In genomic region chr7:1844336-1844955, GRCh38 we compare ENCODE assay signal across 15 cellular contexts.
DNase-seq lines count a peak whose midpoint lies in the region; ATAC-seq, FAIRE-seq and TF ChIP-seq lines count a peak whose summit lies in the region.
"Had no signal": no experiment of that assay in that cellular context is flagged by ENCODE, and none has a peak within 500 bp of the region (broad histone marks: within the 10 kb centered on the region; RNA-seq: fewer than 3 reads in every experiment).

No MANE protein-coding gene starts in this region.

- H3K56ac ChIP-seq in mesendoderm (ENCODE audit: low read length) = peak overlapping the region; percentile 9

- POLR2A ChIA-PET in AG04449 (lab: Yijun Ruan, JAX) = interaction anchor here (1.0 kb wide), 1 partner anchor 68 kb away, joined by 5 read pairs; no protein-coding TSS in a partner anchor
- POLR2A ChIA-PET in K562 (lab: Yijun Ruan, JAX) = interaction anchor here (0.5 to 2.6 kb wide), 3 partner anchors 10 to 369 kb away, joined by 3 to 11 read pairs (median 4); no protein-coding TSS in a partner anchor

- no peaks in the 10 kb centered on the region for H3K9me3 ChIP-seq in K562 (replicated peaks; ENCODE audit: control insufficient read depth, insufficient read depth, low read depth, low read length)

- TF ChIP-seq RAD21 in K562 (CRISPR knock-in tag; conservative IDR thresholded peaks at IDR 0.05 in 1 of 2, IDR thresholded peaks at IDR 0.05 in 1 of 2) = peak in 1 of 2 experiments; percentile 17; a peak in 2 of 4 replicates

- no peak overlapping the region for H2BK5ac ChIP-seq in mesendoderm (ENCODE audit: low read length)

- H3K23ac ChIP-seq in mesendoderm (ENCODE audit: low read length) = no peak overlapping the region

- no peak overlapping the region for H3K4ac ChIP-seq in mesendoderm (ENCODE audit: low read depth, low read length)

- no peak overlapping the region for H2AFZ ChIP-seq in K562 (ENCODE audit: low read depth, low read length)
- H2AFZ ChIP-seq: parathyroid adenoma had no signal

- no peaks in the 10 kb centered on the region; the same call in 2 of the 3 replicates for H3K79me2 ChIP-seq in K562 (ENCODE audit: control insufficient read depth, insufficient read depth, low read length)
- H3K79me2 ChIP-seq in mesendoderm (ENCODE audit: control insufficient read depth, insufficient read depth, low read length) = no peaks in the 10 kb centered on the region
- H3K79me2 ChIP-seq: parathyroid adenoma had no signal

- TF ChIP-seq POLR2A in K562 (conservative IDR thresholded peaks at IDR 0.05) (no peak), GM12892 (IDR thresholded peaks at IDR 0.05; ENCODE audit: low read depth, low read length) (no peak)

- 0 out of 2 replicates have a peak, but pooled peaks cover 3% of the 10 kb centered on the region for H4K20me1 ChIP-seq in K562 (replicated peaks; ENCODE audit: control insufficient read depth, insufficient read depth, low read length)

- H2BK15ac ChIP-seq in mesendoderm (replicated peaks; ENCODE audit: low read depth) = no peak overlapping the region

- CTCF ChIA-PET in AG04449 (lab: Yijun Ruan, JAX) = interaction anchor here (1.2 kb wide), 1 partner anchor 79 kb away, joined by 4 read pairs; no protein-coding TSS in a partner anchor
- CTCF ChIA-PET in K562 (lab: Yijun Ruan, JAX; ENCODE audit: low intra/inter-chr PET ratio) = no interaction called here

- no peak overlapping the region for H2AK5ac ChIP-seq in mesendoderm (ENCODE audit: low read length)

- no peak overlapping the region for H4K8ac ChIP-seq in mesendoderm (ENCODE audit: low read depth, low read length)

- DNase-seq in AG04449 (ENCODE audit: low read depth, low spot score) = no peak
- no peak for DNase-seq in GM10266 (ENCODE audit: extremely low spot score)
- DNase-seq in K562 (ENCODE audit: extremely low read depth in 1 of 4, low spot score in 3 of 4) = peak in 2 of 4 experiments; percentile 6 to 14
- no peak for DNase-seq in mesendoderm
- DNase-seq in GM12892 (ENCODE audit: insufficient read length) = no peak
- DNase-seq: activated CD8-positive, alpha-beta memory T cell treated with anti-CD3 and anti-CD28 coated beads, Interleukin-2, amount 10 ng/mL, durations not matched to agents 7 days and 5 days; activated naive CD8-positive, alpha-beta T cell treated with anti-CD3 and anti-CD28 coated beads for 36 hours; DMS79 treated with DMSO at 0.1 percent for 48 hours; MM.1S had no signal

- H3K36me3 ChIP-seq in K562 (ENCODE audit: control insufficient read depth, insufficient read depth, low read length) = peaks cover 26% of the 10 kb centered on the region; the same call in 2 of the 3 replicates
- no peaks in the 10 kb centered on the region for H3K36me3 ChIP-seq in mesendoderm (ENCODE audit: control insufficient read depth, insufficient read depth, low read length)

- peaks cover 0 to 73% of the 10 kb centered on the region in 2 experiments; a peak in 2 of 5 replicates for H3K4me1 ChIP-seq in K562 (replicated peaks in 1 of 2; ENCODE audit: control insufficient read depth in 2 of 2, insufficient read depth in 2 of 2, low read length in 2 of 2)
- peaks cover 4% of the 10 kb centered on the region for H3K4me1 ChIP-seq in mesendoderm (ENCODE audit: control insufficient read depth, low read depth, low read length)
- H3K4me1 ChIP-seq: parathyroid adenoma had no signal

- H3K79me1 ChIP-seq in mesendoderm (ENCODE audit: low read length) = peaks cover 1% of the 10 kb centered on the region

- TF ChIP-seq CTCF in AG04449 (IDR thresholded peaks at IDR 0.05; ENCODE audit: insufficient read depth, low read length, missing control alignments) (peak; percentile 31), GM10266 (IDR thresholded peaks at IDR 0.05; ENCODE audit: control insufficient read depth, insufficient read depth, low read depth, missing control alignments) (peak; percentile 5), K562 (IDR thresholded peaks at IDR 0.05 in 2 of 3, conservative IDR thresholded peaks at IDR 0.05 in 1 of 3; ENCODE audit: insufficient read depth in 2 of 3, low read depth in 1 of 3, low read length in 3 of 3) (peak in 2 of 3 experiments; percentile 18 to 21; a peak in 2 of 6 replicates)

- H3K9ac ChIP-seq in K562 (ENCODE audit: insufficient read depth in 1 of 2, low read depth in 2 of 2, low read length in 2 of 2) = peak overlapping the region in 1 of 2 experiments; percentile 35; a peak in 2 of 4 replicates
- no peak overlapping the region for H3K9ac ChIP-seq in mesendoderm (ENCODE audit: low read length)
- H3K9ac ChIP-seq: parathyroid adenoma had no signal

- H3K4me2 ChIP-seq in K562 (ENCODE audit: insufficient read depth, low read length) (no peak overlapping the region), mesendoderm (ENCODE audit: low read length) (no peak overlapping the region)

- H3K27ac ChIP-seq in K562 (ENCODE audit: extremely low read depth, low read depth, low read length) (no peak overlapping the region), mesendoderm (ENCODE audit: low read depth, low read length) (no peak overlapping the region)
- H3K27ac ChIP-seq: parathyroid adenoma had no signal

- H3K9me1 ChIP-seq in K562 (ENCODE audit: control insufficient read depth, insufficient read depth, low read length) = no peaks in the 10 kb centered on the region

- ATAC-seq in K562 = peak; percentile 49
- ATAC-seq in HG02678 (IDR thresholded peaks at IDR 0.05; ENCODE audit: unreplicated experiment) = no peak
- ATAC-seq in HG03521 (IDR thresholded peaks at IDR 0.05; ENCODE audit: unreplicated experiment) = no peak
- ATAC-seq in GM18868 (IDR thresholded peaks at IDR 0.05; ENCODE audit: unreplicated experiment) = no peak
- ATAC-seq: activated CD8-positive, alpha-beta memory T cell treated with anti-CD3 and anti-CD28 coated beads, Interleukin-2, amount 10 ng/mL, durations not matched to agents 7 days and 5 days had no signal

- H3K27me3 ChIP-seq in K562 (ENCODE audit: control insufficient read depth in 2 of 2, insufficient read depth in 2 of 2, low read length in 2 of 2) (no peaks in the 10 kb centered on the region), mesendoderm (ENCODE audit: insufficient read depth, low read length, poor library complexity) (no peaks in the 10 kb centered on the region)

- no TSS peak for BruUV-seq in K562 (replicated peaks; lab: Mats Ljungman, UMichigan)

- intact Hi-C loops in K562 (cut with micrococcal nuclease) = no loop called here

- H4K5ac ChIP-seq in mesendoderm (ENCODE audit: low read length) = no peak overlapping the region

- FAIRE-seq in K562 (lab: Jason Lieb, UNC) = no peak
- FAIRE-seq in GM12892 (lab: Jason Lieb, UNC) = no peak
- FAIRE-seq: endometrium, frontal cortex had no signal

- H3K18ac ChIP-seq in mesendoderm (ENCODE audit: low read length) = no peak overlapping the region

- in situ Hi-C loops in K562 (cut with MboI) = no loop called here

- WGBS in K562 (ENCODE audit: insufficient coverage, low coverage, missing lambda C conversion rate) = 86% methylated on average over 20 of the region's 26 CpGs
- no CpG with 5 or more reads among the region's 26 CpGs for WGBS in mesendoderm (ENCODE audit: extremely low coverage, insufficient coverage, low lambda C conversion rate)

- no peak for TF ChIP-seq EP300 in K562 (IDR thresholded peaks at IDR 0.05; ENCODE audit: low read length)

- no peak overlapping the region for H2BK120ac ChIP-seq in mesendoderm (ENCODE audit: low read depth, low read length)

- H3K4me3 ChIP-seq in AG04449 (ENCODE audit: low read depth, low read length) (no peak overlapping the region), K562 (no peak overlapping the region), mesendoderm (ENCODE audit: low read length) (no peak overlapping the region)

TF ChIP-seq in K562, 482 proteins besides CTCF, POLR2A, EP300 and RAD21 (continues in another document):
- TF ChIP-seq JUN (IDR thresholded peaks at IDR 0.05; ENCODE audit: borderline replicate concordance, low read depth, low read length) = no peak
- TF ChIP-seq JUN (CRISPR knock-in tag; IDR thresholded peaks at IDR 0.05; ENCODE audit: borderline replicate concordance) = no peak
- TF ChIP-seq, protein P1, sequence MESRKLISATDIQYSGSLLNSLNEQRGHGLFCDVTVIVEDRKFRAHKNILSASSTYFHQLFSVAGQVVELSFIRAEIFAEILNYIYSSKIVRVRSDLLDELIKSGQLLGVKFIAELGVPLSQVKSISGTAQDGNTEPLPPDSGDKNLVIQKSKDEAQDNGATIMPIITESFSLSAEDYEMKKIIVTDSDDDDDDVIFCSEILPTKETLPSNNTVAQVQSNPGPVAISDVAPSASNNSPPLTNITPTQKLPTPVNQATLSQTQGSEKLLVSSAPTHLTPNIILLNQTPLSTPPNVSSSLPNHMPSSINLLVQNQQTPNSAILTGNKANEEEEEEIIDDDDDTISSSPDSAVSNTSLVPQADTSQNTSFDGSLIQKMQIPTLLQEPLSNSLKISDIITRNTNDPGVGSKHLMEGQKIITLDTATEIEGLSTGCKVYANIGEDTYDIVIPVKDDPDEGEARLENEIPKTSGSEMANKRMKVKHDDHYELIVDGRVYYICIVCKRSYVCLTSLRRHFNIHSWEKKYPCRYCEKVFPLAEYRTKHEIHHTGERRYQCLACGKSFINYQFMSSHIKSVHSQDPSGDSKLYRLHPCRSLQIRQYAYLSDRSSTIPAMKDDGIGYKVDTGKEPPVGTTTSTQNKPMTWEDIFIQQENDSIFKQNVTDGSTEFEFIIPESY (CRISPR knock-in tag; IDR thresholded peaks at IDR 0.05) = peak; percentile 97
- no peak for TF ChIP-seq NFYB (IDR thresholded peaks at IDR 0.05; ENCODE audit: extremely low read depth, insufficient read length)
- TF ChIP-seq, protein P2, sequence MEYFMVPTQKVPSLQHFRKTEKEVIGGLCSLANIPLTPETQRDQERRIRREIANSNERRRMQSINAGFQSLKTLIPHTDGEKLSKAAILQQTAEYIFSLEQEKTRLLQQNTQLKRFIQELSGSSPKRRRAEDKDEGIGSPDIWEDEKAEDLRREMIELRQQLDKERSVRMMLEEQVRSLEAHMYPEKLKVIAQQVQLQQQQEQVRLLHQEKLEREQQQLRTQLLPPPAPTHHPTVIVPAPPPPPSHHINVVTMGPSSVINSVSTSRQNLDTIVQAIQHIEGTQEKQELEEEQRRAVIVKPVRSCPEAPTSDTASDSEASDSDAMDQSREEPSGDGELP (CRISPR knock-in tag; IDR thresholded peaks at IDR 0.05; ENCODE audit: borderline replicate concordance) = 0 out of 2 replicates have a peak, but pooled peaks have one; percentile 22
- TF ChIP-seq ZNF780A (CRISPR knock-in tag; IDR thresholded peaks at IDR 0.05) = no peak
- no peak for TF ChIP-seq MECOM (CRISPR knock-in tag; IDR thresholded peaks at IDR 0.05)
- peak; percentile 59 for TF ChIP-seq POLR2G (IDR thresholded peaks at IDR 0.05; ENCODE audit: low read depth, low read length)
- TF ChIP-seq PTTG1 (tag; IDR thresholded peaks at IDR 0.05; ENCODE audit: low read depth) = no peak
- TF ChIP-seq PTBP1 (IDR thresholded peaks at IDR 0.05; ENCODE audit: low read depth, low read length) = peak; percentile 18; the same call in 1 of the 2 replicates
- TF ChIP-seq LCOR (CRISPR knock-in tag; IDR thresholded peaks at IDR 0.05) = no peak
- no peak for TF ChIP-seq ZNF445 (CRISPR knock-in tag; IDR thresholded peaks at IDR 0.05; ENCODE audit: low read depth)
- TF ChIP-seq RBM22 (IDR thresholded peaks at IDR 0.05; ENCODE audit: low read depth, low read length, poor library complexity, severe bottlenecking) = peak; percentile 67
